ENCODE assay signal across 12 cellular contexts in genomic region chr16:23518435-23518891, GRCh38.
DNase-seq lines count a peak whose midpoint lies in the region; ATAC-seq and TF ChIP-seq lines count a peak whose summit lies in the region.
"Had no signal": no experiment of that assay in that cellular context is flagged by ENCODE, and none has a peak within 500 bp of the region (broad histone marks: within the 10 kb centered on the region; RNA-seq: fewer than 3 reads in every experiment).

No MANE protein-coding gene starts in this region.

- peaks cover 4% of the 10 kb centered on the region for H3K27me3 Mint-ChIP-seq in nephron progenitor cell (ENCODE audit: low read depth, poor library complexity)
- H3K27me3 Mint-ChIP-seq: type B pancreatic cell had no signal

- H3K4me3 Mint-ChIP-seq in nephron progenitor cell, result no peak overlapping the region
- H3K4me3 Mint-ChIP-seq: activated naive CD4-positive, alpha-beta T cell treated with anti-CD3 and anti-CD28 coated beads for 36 hours; type B pancreatic cell had no signal

- H3K4me1 Mint-ChIP-seq in nephron progenitor cell, result peaks cover 4% of the 10 kb centered on the region

- TF ChIP-seq CTCF in nephron progenitor cell (IDR thresholded peaks at IDR 0.05), result no peak
- TF ChIP-seq CTCF in GM10266 (IDR thresholded peaks at IDR 0.05; ENCODE audit: control insufficient read depth, insufficient read depth, low read depth, missing control alignments), result no peak

- H3K9me3 Mint-ChIP-seq in nephron progenitor cell, result no peaks in the 10 kb centered on the region
- H3K9me3 Mint-ChIP-seq: activated naive CD4-positive, alpha-beta T cell treated with anti-CD3 and anti-CD28 coated beads for 36 hours; type B pancreatic cell had no signal

- H3K27ac Mint-ChIP-seq in nephron progenitor cell, result peak overlapping the region; percentile 48
- H3K27ac Mint-ChIP-seq: activated naive CD4-positive, alpha-beta T cell treated with anti-CD3 and anti-CD28 coated beads for 36 hours; type B pancreatic cell had no signal

- ATAC-seq in HG03108 (IDR thresholded peaks at IDR 0.05; ENCODE audit: unreplicated experiment) (peak; percentile 42), HG03520 (IDR thresholded peaks at IDR 0.05; ENCODE audit: unreplicated experiment) (no peak)
- no peak for ATAC-seq in activated CD4-positive, CD25-positive, alpha-beta regulatory T cell treated with anti-CD3 and anti-CD28 coated beads, Interleukin-2, amount 50 U/mL, for 24 hours

- H3K36me3 Mint-ChIP-seq in nephron progenitor cell (ENCODE audit: low read depth), result peaks cover 59% of the 10 kb centered on the region

- DNase-seq in DMS53 (lab: John Stamatoyannopoulos, UW) (peak; percentile 9), DMS53 treated with DMSO at 0.1 percent for 48 hours (lab: John Stamatoyannopoulos, UW; ENCODE audit: unreplicated experiment) (no peak), SIG-M5 (lab: John Stamatoyannopoulos, UW) (peak; percentile 66), nephron progenitor cell (no peak), GM10266 (ENCODE audit: extremely low spot score) (no peak)
- DNase-seq: 8988T; activated naive CD4-positive, alpha-beta T cell treated with anti-CD3 and anti-CD28 coated beads for 36 hours; NCI-H774 had no signal

Comparison
In these comparisons a context has a peak if more than half of its experiments do, and no peak if none do; other contexts are left out.
1. DNase-seq: peak in DMS53 (single experiment) and SIG-M5 (single experiment); none in DMS53 treated with DMSO at 0.1 percent for 48 hours (single experiment), nephron progenitor cell (single experiment) and GM10266 (single experiment).